21 cellular contexts compared by ENCODE assay signal in genomic region chr3:149506540-149506939, GRCh38. TPM values are rescaled to one million over a fixed set of nuclear protein-coding genes. Genes with fewer than 3 reads are reported as not detected.
DNase-seq lines count a peak whose midpoint lies in the region; ATAC-seq, FAIRE-seq and TF ChIP-seq lines count a peak whose summit lies in the region.
"Had no signal": no experiment of that assay in that cellular context is flagged by ENCODE, and none has a peak within 500 bp of the region (broad histone marks: within the 10 kb centered on the region; RNA-seq: fewer than 3 reads in every experiment).

No MANE protein-coding gene starts in this region.

- peaks cover 13% of the 10 kb centered on the region for H3K4me1 ChIP-seq in mammary epithelial cell (ENCODE audit: insufficient read depth, low read length)

- no peak overlapping the region for H3K4me3 ChIP-seq in cardiac fibroblast (replicated peaks in 1 of 2; ENCODE audit: low read depth in 2 of 2, low read length in 2 of 2)
- H3K4me3 ChIP-seq in mammary epithelial cell (replicated peaks in 1 of 3; ENCODE audit: insufficient read depth in 1 of 3, low read depth in 2 of 3, low read length in 3 of 3): no peak overlapping the region
- H3K4me3 ChIP-seq: body of pancreas had no signal

- dilution Hi-C loops in mammary epithelial cell (cut with HindIII; ENCODE audit: low sequenced_read_pairs): loop anchor here (25.0 kb wide), 1 partner anchor 256 kb away; the partner anchor contains the start of gene COMMD2

- BruUV-seq in mammary epithelial cell (replicated peaks; lab: Mats Ljungman, UMichigan): no TSS peak

- H3K9ac ChIP-seq in mammary epithelial cell (ENCODE audit: insufficient read depth, low read length): no peak overlapping the region

- 12% methylated on average over 1 of the region's 1 CpG for WGBS in mammary epithelial cell (ENCODE audit: low coverage, missing lambda C conversion rate)

- peak overlapping the region in 4 of 7 donors; percentile 20 to 94 (median 70) for H3K27ac Mint-ChIP-seq in CD14-positive monocyte
- peak overlapping the region; percentile 74 for H3K27ac Mint-ChIP-seq in osteocyte (ENCODE audit: unreplicated experiment)
- H3K27ac Mint-ChIP-seq in activated CD8-positive, alpha-beta memory T cell treated with anti-CD3 and anti-CD28 coated beads, Interleukin-2, amount 10 ng/mL, durations not matched to agents 7 days and 5 days: no peak overlapping the region
- H3K27ac Mint-ChIP-seq: naive thymus-derived CD4-positive, alpha-beta T cell; T-cell had no signal

- H3K4me1 Mint-ChIP-seq in CD14-positive monocyte (peaks cover 22% of the 10 kb centered on the region), osteocyte (ENCODE audit: unreplicated experiment) (peaks cover 35% of the 10 kb centered on the region)
- H3K4me1 Mint-ChIP-seq in activated CD8-positive, alpha-beta memory T cell treated with anti-CD3 and anti-CD28 coated beads, Interleukin-2, amount 10 ng/mL, durations not matched to agents 7 days and 5 days: peaks cover 11% of the 10 kb centered on the region

- H3K36me3 Mint-ChIP-seq in CD14-positive monocyte (no peaks in the 10 kb centered on the region), osteocyte (ENCODE audit: unreplicated experiment) (no peaks in the 10 kb centered on the region)
- H3K36me3 Mint-ChIP-seq in activated CD8-positive, alpha-beta memory T cell treated with anti-CD3 and anti-CD28 coated beads, Interleukin-2, amount 10 ng/mL, durations not matched to agents 7 days and 5 days: no peaks in the 10 kb centered on the region
- H3K36me3 Mint-ChIP-seq: T-cell had no signal

- intact Hi-C loops in CD14-positive monocyte (cut with micrococcal nuclease): no loop called here
- intact Hi-C loops in mammary epithelial cell (cut with micrococcal nuclease): no loop called here

- no peak for FAIRE-seq in HTR-8/SVneo (lab: Jason Lieb, UNC)
- FAIRE-seq: H1 had no signal

- no peaks in the 10 kb centered on the region for H3K79me2 ChIP-seq in mammary epithelial cell (ENCODE audit: insufficient read depth, low read length)

- TF ChIP-seq CTCF in CD14-positive monocyte (IDR thresholded peaks at IDR 0.05): no peak
- TF ChIP-seq CTCF in cardiac fibroblast (IDR thresholded peaks at IDR 0.05; ENCODE audit: low read depth, low read length): no peak
- no peak for TF ChIP-seq CTCF in osteocyte (IDR thresholded peaks at IDR 0.05)
- TF ChIP-seq CTCF in mammary epithelial cell (conservative IDR thresholded peaks at IDR 0.05 in 1 of 2, IDR thresholded peaks at IDR 0.05 in 1 of 2; ENCODE audit: extremely low read depth in 1 of 2, insufficient read depth in 1 of 2, low read depth in 1 of 2, low read length in 2 of 2): no peak

- H3K36me3 ChIP-seq in mammary epithelial cell (ENCODE audit: insufficient read depth, low read length): no peaks in the 10 kb centered on the region
- H3K36me3 ChIP-seq: suprapubic skin had no signal

- no peaks in the 10 kb centered on the region for H3K9me3 ChIP-seq in mammary epithelial cell (replicated peaks; ENCODE audit: insufficient read depth, low read length)
- H3K9me3 ChIP-seq: body of pancreas, suprapubic skin had no signal

- no peak overlapping the region for H3K27ac ChIP-seq in mammary epithelial cell (ENCODE audit: insufficient read depth, low read depth, low read length)
- H3K27ac ChIP-seq: suprapubic skin had no signal

- no peak overlapping the region for H3K4me3 Mint-ChIP-seq in CD14-positive monocyte
- H3K4me3 Mint-ChIP-seq in osteocyte (ENCODE audit: unreplicated experiment): no peak overlapping the region
- no peak overlapping the region for H3K4me3 Mint-ChIP-seq in activated CD8-positive, alpha-beta memory T cell treated with anti-CD3 and anti-CD28 coated beads, Interleukin-2, amount 10 ng/mL, durations not matched to agents 7 days and 5 days
- H3K4me3 Mint-ChIP-seq: T-cell had no signal

- peaks cover 0 to 11% (median 7%) of the 10 kb centered on the region in 3 donors for H3K27me3 Mint-ChIP-seq in CD14-positive monocyte (ENCODE audit: low read depth in 3 of 3)
- H3K27me3 Mint-ChIP-seq in osteocyte (ENCODE audit: unreplicated experiment): no peaks in the 10 kb centered on the region
- H3K27me3 Mint-ChIP-seq in activated CD8-positive, alpha-beta memory T cell treated with anti-CD3 and anti-CD28 coated beads, Interleukin-2, amount 10 ng/mL, durations not matched to agents 7 days and 5 days: peaks cover 16% of the 10 kb centered on the region

- DNase-seq in CD14-positive monocyte (ENCODE audit: low spot score) (no peak), HTR-8/SVneo (ENCODE audit: insufficient read length, low spot score) (peak; percentile 10), cardiac fibroblast (ENCODE audit: low read depth in 2 of 2) (peak; percentile 15 to 51), osteocyte (ENCODE audit: extremely low spot score, unreplicated experiment) (no peak), amniotic stem cell (lab: John Stamatoyannopoulos, UW) (no peak), mammary epithelial cell (no peak)
- no peak for DNase-seq in activated effector memory CD4-positive, alpha-beta T cell treated with Interleukin-2 at 50 U/mL for 16 hours
- no peak for DNase-seq in activated CD8-positive, alpha-beta memory T cell treated with anti-CD3 and anti-CD28 coated beads, Interleukin-2, amount 10 ng/mL, durations not matched to agents 7 days and 5 days
- DNase-seq: body of pancreas; DMS79 treated with DMSO at 0.1 percent for 48 hours; effector CD8-positive, alpha-beta T cell; foreskin melanocyte; MM.1S; naive thymus-derived CD4-positive, alpha-beta T cell; NCI-H2081; NCI-H526 treated with DMSO at 0.1 percent for 48 hours; stimulated activated CD4-positive, alpha-beta T cell treated with anti-CD3 and anti-CD28 coated beads, Interleukin-2, amount 100 ng/mL, for 48 hours; T-cell had no signal

- CTCF ChIA-PET in activated CD8-positive, alpha-beta memory T cell treated with anti-CD3 and anti-CD28 coated beads, Interleukin-2, amount 10 ng/mL, durations not matched to agents 7 days and 5 days (lab: Charles Lee): interaction anchor here (0.7 to 1.0 kb wide), 2 partner anchors 153 to 246 kb away, joined by 3 read pairs; partner anchors contain the start of gene COMMD2
- CTCF ChIA-PET in mammary epithelial cell (lab: Charles Lee; ENCODE audit: low non-redundant PET): no interaction called here

- no peaks in the 10 kb centered on the region for H3K27me3 ChIP-seq in mammary epithelial cell (ENCODE audit: insufficient read depth, low read length)
- H3K27me3 ChIP-seq: body of pancreas, suprapubic skin had no signal

- H3K9me3 Mint-ChIP-seq in CD14-positive monocyte (peaks cover 0 to 2% (median 0%) of the 10 kb centered on the region in 7 donors), osteocyte (ENCODE audit: unreplicated experiment) (no peaks in the 10 kb centered on the region)
- no peaks in the 10 kb centered on the region for H3K9me3 Mint-ChIP-seq in activated CD8-positive, alpha-beta memory T cell treated with anti-CD3 and anti-CD28 coated beads, Interleukin-2, amount 10 ng/mL, durations not matched to agents 7 days and 5 days (ENCODE audit: low read depth)
- H3K9me3 Mint-ChIP-seq: T-cell had no signal

- H2AFZ ChIP-seq in mammary epithelial cell (ENCODE audit: low read depth, low read length): no peak overlapping the region

- H3K4me2 ChIP-seq in mammary epithelial cell (ENCODE audit: insufficient read depth, low read depth, low read length): no peak overlapping the region

- H4K20me1 ChIP-seq in mammary epithelial cell (ENCODE audit: insufficient read depth, low read length): no peaks in the 10 kb centered on the region

- no peak for ATAC-seq in activated CD8-positive, alpha-beta memory T cell treated with anti-CD3 and anti-CD28 coated beads, Interleukin-2, amount 10 ng/mL, durations not matched to agents 7 days and 5 days
- ATAC-seq: body of pancreas; naive thymus-derived CD4-positive, alpha-beta T cell; T-cell had no signal

- in situ Hi-C loops in mammary epithelial cell (cut with MboI; ENCODE audit: low sequenced_read_pairs in 2 of 2): loop anchor here in 1 of 2 donors (25.0 kb wide), 1 partner anchor 706 kb away; no protein-coding TSS in a partner anchor

RNA-seq across cellular contexts. Expression of gene TM4SF4, which starts 32.0 kb away (rescaled TPM):
- polyA plus RNA-seq in CD14-positive monocyte (under 1 TPM in 1 of 2 donors, not detected in 1; 0.08 TPM), mammary epithelial cell (not detected)
- total RNA-seq in osteocyte (not detected in 2 replicates), mammary epithelial cell (not detected)
- not detected for total RNA-seq in activated CD8-positive, alpha-beta memory T cell treated with anti-CD3 and anti-CD28 coated beads, Interleukin-2, amount 10 ng/mL, durations not matched to agents 7 days and 5 days
- not detected for polyA minus RNA-seq in mammary epithelial cell
- total RNA-seq: H1; lower leg skin; naive thymus-derived CD4-positive, alpha-beta T cell had no signal
- polyA plus RNA-seq: H1; naive thymus-derived CD4-positive, alpha-beta T cell had no signal

Comparison
In these comparisons a context has a peak if more than half of its experiments do, and no peak if none do; other contexts are left out.
1. DNase-seq: peak in HTR-8/SVneo (single experiment) and cardiac fibroblast (2 of 2); none in CD14-positive monocyte (single experiment), osteocyte (single experiment), activated effector memory CD4-positive, alpha-beta T cell treated with Interleukin-2 at 50 U/mL for 16 hours (single experiment), activated CD8-positive, alpha-beta memory T cell treated with anti-CD3 and anti-CD28 coated beads, Interleukin-2, amount 10 ng/mL, durations not matched to agents 7 days and 5 days (single experiment), amniotic stem cell (single experiment) and mammary epithelial cell (single experiment).